9 cellular contexts compared by ENCODE assay signal in genomic region chr1:220876511-220877347, GRCh38. TPM values are rescaled to one million over a fixed set of nuclear protein-coding genes. Genes with fewer than 3 reads are reported as not detected.
DNase-seq lines count a peak whose midpoint lies in the region; ATAC-seq, FAIRE-seq and TF ChIP-seq lines count a peak whose summit lies in the region.
"Had no signal": no experiment of that assay in that cellular context is flagged by ENCODE, and none has a peak within 500 bp of the region (broad histone marks: within the 10 kb centered on the region; RNA-seq: fewer than 3 reads in every experiment).

No MANE protein-coding gene starts in this region.

- TF ChIP-seq RAD21 in liver (IDR thresholded peaks at IDR 0.05): peak in 1 of 2 donors; percentile 31
- TF ChIP-seq RAD21 in HepG2 (CRISPR knock-in tag; IDR thresholded peaks at IDR 0.05): no peak

- in situ Hi-C loops in HepG2 (cut with HindIII; ENCODE audit: extremely low pct_ligation_motif_present, low pct_unique_long_range_greater_than_20kb) (no loop called here), ACHN (cut with HindIII; ENCODE audit: low pct_ligation_motif_present, low pct_unique_long_range_greater_than_20kb, low sequenced_read_pairs) (no loop called here)

- H2AFZ ChIP-seq in HepG2 (ENCODE audit: low read length): no peak overlapping the region

- H3K9me3 ChIP-seq in liver (ENCODE audit: control insufficient read depth in 4 of 4, low read length in 3 of 4) (no peaks in the 10 kb centered on the region), HepG2 (ENCODE audit: low read length) (no peaks in the 10 kb centered on the region), muscle layer of duodenum (ENCODE audit: control insufficient read depth in 1 of 2, low read length in 2 of 2) (no peaks in the 10 kb centered on the region), uterus (no peaks in the 10 kb centered on the region)

- H3K4me1 ChIP-seq in liver (ENCODE audit: control insufficient read depth in 4 of 4, insufficient read depth in 4 of 4, low read length in 3 of 4) (peaks cover 3 to 64% (median 56%) of the 10 kb centered on the region in 4 donors), HepG2 (ENCODE audit: insufficient read depth, low read length) (peaks cover 24% of the 10 kb centered on the region), muscle layer of duodenum (ENCODE audit: control insufficient read depth in 1 of 2, insufficient read depth in 2 of 2, low read length in 2 of 2) (peaks cover 10 to 31% of the 10 kb centered on the region in 2 donors), uterus (peaks cover 0 to 9% of the 10 kb centered on the region in 2 donors)

- peak overlapping the region; percentile 88 to 96 for H3K27ac ChIP-seq in liver (ENCODE audit: low read depth in 1 of 2, low read length in 2 of 2)
- H3K27ac ChIP-seq in HepG2 (ENCODE audit: extremely low read length, insufficient read depth, low read length): no peak overlapping the region
- H3K27ac ChIP-seq in muscle layer of duodenum (ENCODE audit: low read length): peak overlapping the region; percentile 94
- peak overlapping the region; percentile 66 to 89 for H3K27ac ChIP-seq in uterus

- no peaks in the 10 kb centered on the region for H4K20me1 ChIP-seq in HepG2 (ENCODE audit: insufficient read depth, low read length)

- TF ChIP-seq CTCF in liver (IDR thresholded peaks at IDR 0.05; ENCODE audit: low read depth, low read length, missing input control) (no peak), HepG2 (CRISPR knock-in tag; IDR thresholded peaks at IDR 0.05) (no peak), uterus (IDR thresholded peaks at IDR 0.05) (no peak)

- 56% methylated on average over 52 of the region's 52 CpGs for WGBS in liver
- 75% methylated on average over 39 of the region's 52 CpGs for WGBS in HepG2 (ENCODE audit: low lambda C conversion rate)

- no peak for FAIRE-seq in HepG2 (lab: Jason Lieb, UNC)

- intact Hi-C loops in HepG2 (cut with micrococcal nuclease; ENCODE audit: unreplicated experiment): loop anchor here (10.0 kb wide), 1 partner anchor 108 kb away; no protein-coding TSS in a partner anchor
- intact Hi-C loops in uterus (cut with DNase I; ENCODE audit: low total_unique reads): loop anchor here (10.0 kb wide), 1 partner anchor 558 kb away; no protein-coding TSS in a partner anchor

- H3K79me2 ChIP-seq in HepG2 (ENCODE audit: insufficient read depth, low read length): no peaks in the 10 kb centered on the region

- no TSS peak for BruUV-seq in HepG2 (replicated peaks; lab: Mats Ljungman, UMichigan)

- no peak for TF ChIP-seq POLR2A in HepG2 (IDR thresholded peaks at IDR 0.05; ENCODE audit: insufficient read depth in 1 of 2, low read depth in 2 of 2, low read length in 2 of 2)
- no peak for TF ChIP-seq POLR2A in uterus (IDR thresholded peaks at IDR 0.05)

- POLR2A ChIA-PET in HepG2 (lab: Yijun Ruan, JAX): no interaction called here

- CTCF ChIA-PET in HepG2 (lab: Yijun Ruan, JAX; ENCODE audit: low intra/inter-chr PET ratio, low total read pairs): no interaction called here

- H3K36me3 ChIP-seq in liver (ENCODE audit: control insufficient read depth in 4 of 4, insufficient read depth in 3 of 4, low read depth in 1 of 4, low read length in 3 of 4) (no peaks in the 10 kb centered on the region), HepG2 (replicated peaks in 1 of 2; ENCODE audit: control insufficient read depth in 1 of 2, insufficient read depth in 2 of 2, low read length in 2 of 2) (no peaks in the 10 kb centered on the region), muscle layer of duodenum (ENCODE audit: control insufficient read depth in 1 of 2, insufficient read depth in 2 of 2, low read length in 2 of 2) (peaks cover 0 to 11% of the 10 kb centered on the region in 2 donors), uterus (no peaks in the 10 kb centered on the region)

- H3K27me3 ChIP-seq in liver (ENCODE audit: control insufficient read depth in 4 of 4, insufficient read depth in 4 of 4, low read length in 3 of 4): no peaks in the 10 kb centered on the region
- peaks cover 0 to 11% of the 10 kb centered on the region in 2 experiments; a peak in 1 of 5 replicates for H3K27me3 ChIP-seq in HepG2 (ENCODE audit: control insufficient read depth in 1 of 2, insufficient read depth in 2 of 2, low read length in 2 of 2)
- H3K27me3 ChIP-seq in muscle layer of duodenum (ENCODE audit: low read depth, low read length): no peaks in the 10 kb centered on the region
- peaks cover 0 to 14% of the 10 kb centered on the region in 2 donors for H3K27me3 ChIP-seq in uterus

- TF ChIP-seq EP300 in HepG2 (IDR thresholded peaks at IDR 0.05; ENCODE audit: low read depth in 2 of 2, low read length in 2 of 2) (no peak), HepG2 (CRISPR knock-in tag; IDR thresholded peaks at IDR 0.05; ENCODE audit: borderline replicate concordance) (no peak)

- H3K9ac ChIP-seq in liver (ENCODE audit: low read depth in 1 of 2, low read length in 2 of 2): peak overlapping the region in 1 of 2 donors; percentile 36
- no peak overlapping the region for H3K9ac ChIP-seq in HepG2 (ENCODE audit: insufficient read depth, low read depth, low read length)

- DNase-seq in HepG2 (ENCODE audit: low spot score) (no peak), uterus (peak in 1 of 2 donors; percentile 49), NCI-H748 treated with DMSO at 0.1 percent for 48 hours (lab: John Stamatoyannopoulos, UW) (no peak), ACHN (no peak)
- DNase-seq: effector CD8-positive, alpha-beta T cell had no signal

- ATAC-seq in HepG2: no peak
- peak; percentile 4 for ATAC-seq in esophagus mucosa
- ATAC-seq in HG02588 (IDR thresholded peaks at IDR 0.05; ENCODE audit: unreplicated experiment): no peak

- peak overlapping the region in 1 of 3 donors; percentile 22 for H3K4me3 ChIP-seq in liver (ENCODE audit: low read depth in 1 of 3, low read length in 3 of 3)
- H3K4me3 ChIP-seq in HepG2 (replicated peaks in 1 of 3; ENCODE audit: insufficient read depth in 1 of 3, low read depth in 2 of 3, low read length in 3 of 3): no peak overlapping the region
- H3K4me3 ChIP-seq in muscle layer of duodenum (ENCODE audit: low read depth in 1 of 2, low read length in 2 of 2): peak overlapping the region; percentile 67 to 95
- H3K4me3 ChIP-seq in uterus: peak overlapping the region in 1 of 2 donors; percentile 8

- no peak overlapping the region for H3K4me2 ChIP-seq in HepG2 (ENCODE audit: low read depth, low read length)

TF ChIP-seq in liver, 16 proteins besides CTCF, POLR2A, EP300 and RAD21 (continues in another document):
- TF ChIP-seq GABPA (IDR thresholded peaks at IDR 0.05 in 1 of 2, conservative IDR thresholded peaks at IDR 0.05 in 1 of 2) (peak; percentile 40 to 49), ATF3 (IDR thresholded peaks at IDR 0.05) (no peak), FOXA1 (IDR thresholded peaks at IDR 0.05) (no peak), MAX (IDR thresholded peaks at IDR 0.05) (peak; percentile 38), FOXA2 (IDR thresholded peaks at IDR 0.05) (no peak), NR2F2 (IDR thresholded peaks at IDR 0.05) (peak; percentile 55)

RNA-seq across cellular contexts. Expression of gene HLX, which starts 2.5 kb away (rescaled TPM):
- total RNA-seq in liver (1 to 10 TPM; 3.0 to 6.6 TPM), HepG2 (2016; rRNA removed; fragmentation: Illumina TruSeq; extraction: Trizol) (0.06 and 0.35 TPM in 2 replicates), esophagus mucosa (0.48 TPM), uterus (10 to 100 TPM in 1 of 4 donors, 1 to 10 TPM in 2, under 1 TPM in 1; 0.26 to 35.9 (median 7.0) TPM)
- polyA plus RNA-seq in liver (1 to 10 TPM; 5.6 to 8.3 TPM), HepG2 (2011; rRNA removed) (0.20 and 0.30 TPM in 2 replicates)
- 0.18 and 0.20 TPM in 2 replicates for total RNA-seq in HepG2 (2016; cell fraction: cytosol; rRNA removed; fragmentation: Illumina TruSeq; extraction: Trizol; ENCODE audit: low read depth)
- total RNA-seq in HepG2 (2016; cell fraction: insoluble cytoplasmic fraction; rRNA removed; fragmentation: Illumina TruSeq; extraction: Trizol): 0.40 and 0.54 TPM in 2 replicates
- total RNA-seq in HepG2 (2016; cell fraction: membrane; rRNA removed; fragmentation: Illumina TruSeq; extraction: Trizol): 0.31 and 0.40 TPM in 2 replicates
- total RNA-seq in HepG2 (2016; cell fraction: nucleus; rRNA removed; fragmentation: Illumina TruSeq; extraction: Trizol): 0.78 and 1.2 TPM in 2 replicates
- 0.04 and 0.28 TPM in 2 replicates for polyA plus RNA-seq in HepG2 (2011; cell fraction: cytosol; rRNA removed)
- polyA plus RNA-seq in HepG2 (2011; cell fraction: nucleus; rRNA removed): 0.66 and 0.69 TPM in 2 replicates
- polyA plus RNA-seq in HepG2 (2012): 0.16 and 0.17 TPM in 2 replicates
- 0.43 and 0.58 TPM in 2 replicates for polyA plus RNA-seq in HepG2 (2016; cell fraction: cytosol; fragmentation: Illumina TruSeq; extraction: Trizol; ENCODE audit: low read depth)
- 0.22 and 0.24 TPM in 2 replicates for polyA plus RNA-seq in HepG2 (2016; cell fraction: insoluble cytoplasmic fraction; fragmentation: Illumina TruSeq; extraction: Trizol; ENCODE audit: low read depth)
- polyA plus RNA-seq in HepG2 (2016; cell fraction: membrane; fragmentation: Illumina TruSeq; extraction: Trizol; ENCODE audit: low read depth): 0.40 TPM in 2 replicates
- 3.1 and 4.9 TPM in 2 replicates for polyA plus RNA-seq in HepG2 (2016; cell fraction: nucleus; fragmentation: Illumina TruSeq; extraction: Trizol; ENCODE audit: insufficient read depth, low read depth)
- polyA minus RNA-seq in HepG2 (2011; rRNA and poly(A)+ RNA removed; ENCODE audit: low replicate concordance): 0.08 and 1.8 TPM in 2 replicates
- not detected in 2 replicates for polyA minus RNA-seq in HepG2 (2011; cell fraction: cytosol; rRNA and poly(A)+ RNA removed)
- polyA minus RNA-seq in HepG2 (2011; cell fraction: nucleus; rRNA and poly(A)+ RNA removed): 0.25 and 0.90 TPM in 2 replicates

Comparison
In these comparisons a context has a peak if more than half of its experiments do, and no peak if none do; other contexts are left out.
1. H3K4me3 ChIP-seq: peak in muscle layer of duodenum (2 of 2); none in HepG2 (0 of 3).